In the genomic region with DNA sequence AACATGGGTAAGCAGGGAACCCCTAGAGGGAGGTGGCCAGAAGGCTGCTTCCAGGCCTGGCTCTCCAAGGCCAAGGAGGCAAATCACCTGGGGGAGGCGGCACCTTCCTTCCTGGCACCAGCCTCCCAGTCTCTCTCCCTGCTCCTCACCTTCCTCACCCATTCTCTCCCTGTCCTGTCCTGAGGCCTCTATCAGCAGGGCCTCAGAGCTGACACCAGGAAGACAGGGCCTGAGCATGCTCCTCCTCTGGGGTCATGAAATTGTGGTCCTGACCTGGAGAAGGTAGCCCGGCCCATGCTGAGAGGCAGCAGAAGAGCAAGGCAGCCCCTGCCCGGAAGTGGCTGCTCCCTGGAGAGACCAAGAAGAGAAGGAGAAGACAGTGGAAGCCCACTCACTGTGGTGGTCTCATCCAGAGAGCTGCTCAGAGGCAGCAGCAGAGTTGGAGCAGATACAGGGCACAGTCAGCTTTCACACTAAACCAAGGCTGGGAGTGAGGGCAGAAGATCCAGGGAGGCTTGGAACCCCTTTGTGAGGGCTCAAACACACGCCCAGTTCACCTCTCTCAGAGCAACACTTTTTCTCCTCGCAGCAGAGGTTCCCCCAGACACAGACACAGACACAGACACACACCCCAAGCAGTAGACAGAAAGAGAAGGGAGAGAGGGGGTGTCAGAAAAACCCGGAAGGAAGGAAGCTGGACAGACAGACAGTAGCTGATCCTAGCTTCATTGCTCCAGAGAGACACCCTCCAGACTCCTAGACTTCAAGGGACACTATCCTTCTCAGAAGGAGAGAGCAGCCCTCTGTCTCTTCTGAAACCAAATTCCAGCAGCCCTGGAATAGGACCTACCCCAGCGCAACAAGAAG, we compare ENCODE assay signal across 8 cellular contexts. TPM values are rescaled to one million over a fixed set of nuclear protein-coding genes. Genes with fewer than 3 reads are reported as not detected.
DNase-seq lines count a peak whose midpoint lies in the region; ATAC-seq and TF ChIP-seq lines count a peak whose summit lies in the region.

No MANE protein-coding gene starts in this region.

- peak overlapping the region; percentile 18 for H4K8ac ChIP-seq in trophoblast cell (ENCODE audit: low read depth, low read length)

- peaks cover 11% of the 10 kb centered on the region for H3K36me3 Mint-ChIP-seq in T-helper 17 cell (ENCODE audit: low read depth)

- H3K4me3 ChIP-seq in fibroblast of lung (replicated peaks in 1 of 4; ENCODE audit: control extremely low read depth in 1 of 4, insufficient read depth in 1 of 4, low read depth in 3 of 4, low read length in 4 of 4) (peak overlapping the region; percentile 89 to 99 (median 94)), trophoblast cell (ENCODE audit: low read depth, low read length) (peak overlapping the region; percentile 99)

- H3K27me3 ChIP-seq in fibroblast of lung (ENCODE audit: control insufficient read depth, insufficient read depth, low read length) (no peaks in the 10 kb centered on the region), trophoblast cell (ENCODE audit: insufficient read depth, low read length) (no peaks in the 10 kb centered on the region)

- H3K4me2 ChIP-seq in fibroblast of lung (ENCODE audit: extremely low read depth, insufficient read depth, low read length) (peak overlapping the region; percentile 96), trophoblast cell (ENCODE audit: low read length) (peak overlapping the region; percentile 90)

- DNase-seq in GF-D8 (lab: John Stamatoyannopoulos, UW) (peak; percentile 48), T-helper 17 cell (no peak), fibroblast of lung (ENCODE audit: low read depth in 2 of 2) (no peak), trophoblast cell (peak in 1 of 2 donors; percentile 48), GM03348 (ENCODE audit: low spot score) (no peak), NCI-H1417 (lab: John Stamatoyannopoulos, UW) (no peak)

- H4K12ac ChIP-seq in trophoblast cell (ENCODE audit: low read depth, low read length), result peak overlapping the region; percentile 19

- H3K9ac ChIP-seq in fibroblast of lung (ENCODE audit: insufficient read depth, low read length) (peak overlapping the region; percentile 91), trophoblast cell (ENCODE audit: low read length) (peak overlapping the region; percentile 97)

- H3K4me3 Mint-ChIP-seq in T-helper 17 cell, result peak overlapping the region; percentile 79

- H2BK120ac ChIP-seq in trophoblast cell (ENCODE audit: insufficient read depth, low read length, poor library complexity), result peak overlapping the region; percentile 23

- peak overlapping the region; percentile 52 for H2BK5ac ChIP-seq in trophoblast cell (ENCODE audit: low read depth, low read length, poor library complexity)

- H2AFZ ChIP-seq in fibroblast of lung (ENCODE audit: low read length) (no peak overlapping the region), trophoblast cell (ENCODE audit: insufficient read depth, low read length, poor library complexity) (peak overlapping the region; percentile 12)

- H3K9me3 ChIP-seq in T-helper 17 cell (ENCODE audit: control insufficient read depth, low read length, poor library complexity, severe bottlenecking) (no peaks in the 10 kb centered on the region), fibroblast of lung (ENCODE audit: control insufficient read depth, insufficient read depth, low read depth, low read length) (no peaks in the 10 kb centered on the region), trophoblast cell (ENCODE audit: insufficient read depth, low read depth, low read length) (no peaks in the 10 kb centered on the region)

- peak overlapping the region; percentile 99 for H3K4ac ChIP-seq in trophoblast cell (ENCODE audit: low read depth, low read length)

- peak overlapping the region; percentile 92 for H3K27ac Mint-ChIP-seq in T-helper 17 cell

- no CpG with 5 or more reads among the region's 7 CpGs for WGBS in trophoblast cell (ENCODE audit: extremely low coverage, insufficient coverage, insufficient read length)

- peak overlapping the region; percentile 83 for H3K14ac ChIP-seq in trophoblast cell (ENCODE audit: low read length)

- H2AK5ac ChIP-seq in trophoblast cell (ENCODE audit: low read length), result peak overlapping the region; percentile 2

- peak overlapping the region; percentile 20 for H2BK12ac ChIP-seq in trophoblast cell (ENCODE audit: low read length)

- H3K27ac ChIP-seq in fibroblast of lung (ENCODE audit: insufficient read depth, low read length), result peak overlapping the region; percentile 99
- peak overlapping the region; percentile 99 for H3K27ac ChIP-seq in trophoblast cell (ENCODE audit: low read depth, low read length)

- ATAC-seq in T-helper 17 cell (no peak), HG03354 (IDR thresholded peaks at IDR 0.05; ENCODE audit: poor library complexity, severe bottlenecking, unreplicated experiment) (no peak), GM21619 (IDR thresholded peaks at IDR 0.05; ENCODE audit: unreplicated experiment) (no peak)

- peaks cover 60% of the 10 kb centered on the region for H3K4me1 Mint-ChIP-seq in T-helper 17 cell

- H3K79me1 ChIP-seq in trophoblast cell (ENCODE audit: low read length), result peaks cover 67% of the 10 kb centered on the region

- no peak overlapping the region for H3K23ac ChIP-seq in trophoblast cell (ENCODE audit: low read length)

- no peaks in the 10 kb centered on the region for H4K20me1 ChIP-seq in fibroblast of lung (ENCODE audit: control insufficient read depth, extremely low read depth, insufficient read depth, low read length)

- no peaks in the 10 kb centered on the region for H3K27me3 Mint-ChIP-seq in T-helper 17 cell

- H3K18ac ChIP-seq in trophoblast cell (ENCODE audit: low read length), result peak overlapping the region; percentile 81

- no peaks in the 10 kb centered on the region for H3K36me3 ChIP-seq in fibroblast of lung (ENCODE audit: control insufficient read depth, insufficient read depth, low read length)
- peaks cover 2 to 5% of the 10 kb centered on the region in 2 experiments for H3K36me3 ChIP-seq in trophoblast cell (ENCODE audit: control insufficient read depth in 1 of 2, insufficient read depth in 2 of 2, low read length in 2 of 2)

- H3K4me1 ChIP-seq in fibroblast of lung (ENCODE audit: control insufficient read depth, extremely low read depth, insufficient read depth, low read length) (peaks cover 30% of the 10 kb centered on the region), trophoblast cell (ENCODE audit: control insufficient read depth in 1 of 2, insufficient read depth in 2 of 2, low read length in 2 of 2) (peaks cover 42 to 52% of the 10 kb centered on the region in 2 experiments)

- H4K91ac ChIP-seq in trophoblast cell (ENCODE audit: low read depth, low read length), result peak overlapping the region; percentile 72

- no peak for TF ChIP-seq CTCF in fibroblast of lung (conservative IDR thresholded peaks at IDR 0.05 in 1 of 2, IDR thresholded peaks at IDR 0.05 in 1 of 2; ENCODE audit: low read depth in 1 of 2, low read length in 2 of 2)

- peaks cover 61% of the 10 kb centered on the region for H3K79me2 ChIP-seq in fibroblast of lung (ENCODE audit: control insufficient read depth, insufficient read depth, low read length)
- H3K79me2 ChIP-seq in trophoblast cell (ENCODE audit: control insufficient read depth, insufficient read depth, low read length, poor library complexity), result peaks cover 56% of the 10 kb centered on the region

RNA-seq across cellular contexts. Expression of a gene that starts 1.8 kb away (rescaled TPM):
- total RNA-seq in T-helper 17 cell, result 100 to 1,000 TPM; 186 to 204 TPM
- 11.0 and 23.1 TPM in 2 replicates for total RNA-seq in fibroblast of lung
- polyA plus RNA-seq in fibroblast of lung, result 7.0 and 11.5 TPM in 2 replicates
- polyA plus RNA-seq in fibroblast of lung (2012), result 33.6 and 51.9 TPM in 2 replicates
- polyA minus RNA-seq in fibroblast of lung (ENCODE audit: low replicate concordance), result 38.0 and 48.2 TPM in 2 replicates
- 187 and 191 TPM in 2 replicates for polyA plus RNA-seq in trophoblast cell (2013)

RNA-seq across cellular contexts. Expression of a gene that starts 32.1 kb away (rescaled TPM):
- total RNA-seq in T-helper 17 cell (not detected), fibroblast of lung (not detected in 2 replicates)
- polyA plus RNA-seq in fibroblast of lung, result not detected in 2 replicates
- polyA plus RNA-seq in fibroblast of lung (2012), result 0.13 and 0.14 TPM in 2 replicates
- 0.35 TPM in 1 of 2 replicates, not detected in the other for polyA minus RNA-seq in fibroblast of lung (ENCODE audit: low replicate concordance)
- 2.8 and 3.2 TPM in 2 replicates for polyA plus RNA-seq in trophoblast cell (2013)

RNA-seq across cellular contexts. Expression of a gene that starts 40.3 kb away (rescaled TPM):
- total RNA-seq in T-helper 17 cell (10 to 100 TPM; 11.1 to 15.0 TPM), fibroblast of lung (not detected in 2 replicates)
- polyA plus RNA-seq in fibroblast of lung, result not detected in 2 replicates
- not detected in 2 replicates for polyA plus RNA-seq in fibroblast of lung (2012)
- not detected in 2 replicates for polyA minus RNA-seq in fibroblast of lung (ENCODE audit: low replicate concordance)
- polyA plus RNA-seq in trophoblast cell (2013), result 0.03 and 0.06 TPM in 2 replicates

RNA-seq across cellular contexts. Expression of a gene that starts 47.6 kb away (rescaled TPM):
- total RNA-seq in T-helper 17 cell, result not detected
- not detected in 2 replicates for total RNA-seq in fibroblast of lung
- polyA plus RNA-seq in fibroblast of lung, result not detected in 2 replicates
- not detected in 2 replicates for polyA plus RNA-seq in fibroblast of lung (2012)
- polyA minus RNA-seq in fibroblast of lung (ENCODE audit: low replicate concordance), result not detected in 2 replicates
- not detected in 2 replicates for polyA plus RNA-seq in trophoblast cell (2013)

Comparison
In these comparisons a context has a peak if more than half of its experiments do, and no peak if none do; other contexts are left out.
1. RNA of a gene that starts 40.3 kb away (total RNA-seq): 11.1 to 15.0 TPM in T-helper 17 cell; not detected in fibroblast of lung; every median in the first group is over 10 times any median in the second.